ENCODE assay signal across 1 cellular context in genomic region chrX:318739-319578, GRCh38.
TF ChIP-seq lines count a peak whose summit lies in the region.

A gene with protein sequence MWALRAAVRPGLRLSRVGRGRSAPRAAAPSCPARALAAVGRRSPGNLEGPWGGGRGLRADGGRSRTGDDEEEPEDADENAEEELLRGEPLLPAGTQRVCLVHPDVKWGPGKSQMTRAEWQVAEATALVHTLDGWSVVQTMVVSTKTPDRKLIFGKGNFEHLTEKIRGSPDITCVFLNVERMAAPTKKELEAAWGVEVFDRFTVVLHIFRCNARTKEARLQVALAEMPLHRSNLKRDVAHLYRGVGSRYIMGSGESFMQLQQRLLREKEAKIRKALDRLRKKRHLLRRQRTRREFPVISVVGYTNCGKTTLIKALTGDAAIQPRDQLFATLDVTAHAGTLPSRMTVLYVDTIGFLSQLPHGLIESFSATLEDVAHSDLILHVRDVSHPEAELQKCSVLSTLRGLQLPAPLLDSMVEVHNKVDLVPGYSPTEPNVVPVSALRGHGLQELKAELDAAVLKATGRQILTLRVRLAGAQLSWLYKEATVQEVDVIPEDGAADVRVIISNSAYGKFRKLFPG (minus strand): TSS chrX:318796. CDS start chrX:318787, 9 bp downstream.

TF ChIP-seq in K562, 482 proteins besides CTCF, POLR2A, EP300 and RAD21 (continued from another document):
- TF ChIP-seq, protein P1, sequence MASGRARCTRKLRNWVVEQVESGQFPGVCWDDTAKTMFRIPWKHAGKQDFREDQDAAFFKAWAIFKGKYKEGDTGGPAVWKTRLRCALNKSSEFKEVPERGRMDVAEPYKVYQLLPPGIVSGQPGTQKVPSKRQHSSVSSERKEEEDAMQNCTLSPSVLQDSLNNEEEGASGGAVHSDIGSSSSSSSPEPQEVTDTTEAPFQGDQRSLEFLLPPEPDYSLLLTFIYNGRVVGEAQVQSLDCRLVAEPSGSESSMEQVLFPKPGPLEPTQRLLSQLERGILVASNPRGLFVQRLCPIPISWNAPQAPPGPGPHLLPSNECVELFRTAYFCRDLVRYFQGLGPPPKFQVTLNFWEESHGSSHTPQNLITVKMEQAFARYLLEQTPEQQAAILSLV (tag; IDR thresholded peaks at IDR 0.05), result no peak
- no peak for TF ChIP-seq ZNF696 (CRISPR knock-in tag; conservative IDR thresholded peaks at IDR 0.05)
- TF ChIP-seq LARP7 (IDR thresholded peaks at IDR 0.05), result no peak
- TF ChIP-seq SIRT6 (IDR thresholded peaks at IDR 0.05; ENCODE audit: low read depth, low read length), result no peak
- TF ChIP-seq KAT7 (CRISPR knock-in tag; IDR thresholded peaks at IDR 0.05; ENCODE audit: borderline replicate concordance), result no peak
- TF ChIP-seq ZNF263 (CRISPR knock-in tag; IDR thresholded peaks at IDR 0.05; ENCODE audit: borderline replicate concordance), result no peak
- peak; percentile 41 for TF ChIP-seq KDM5B (IDR thresholded peaks at IDR 0.05; ENCODE audit: insufficient replicate concordance, low read depth, low read length)
- no peak for TF ChIP-seq ID3 (CRISPR knock-in tag; IDR thresholded peaks at IDR 0.05)
- TF ChIP-seq ID3 (tag; IDR thresholded peaks at IDR 0.05), result no peak
- no peak; a peak in 1 of 3 replicates for TF ChIP-seq CBX3 (IDR thresholded peaks at IDR 0.05; ENCODE audit: borderline replicate concordance in 1 of 2, low read length in 2 of 2)
- no peak for TF ChIP-seq CHD4 (IDR thresholded peaks at IDR 0.05; ENCODE audit: insufficient read depth, insufficient replicate concordance, low read depth, low read length, poor library complexity, severe bottlenecking)
- peak; percentile 84 for TF ChIP-seq POLR2G (IDR thresholded peaks at IDR 0.05; ENCODE audit: low read depth, low read length)
- peak; percentile 97 for TF ChIP-seq TFE3 (CRISPR knock-in tag; IDR thresholded peaks at IDR 0.05)
- TF ChIP-seq, protein P2, sequence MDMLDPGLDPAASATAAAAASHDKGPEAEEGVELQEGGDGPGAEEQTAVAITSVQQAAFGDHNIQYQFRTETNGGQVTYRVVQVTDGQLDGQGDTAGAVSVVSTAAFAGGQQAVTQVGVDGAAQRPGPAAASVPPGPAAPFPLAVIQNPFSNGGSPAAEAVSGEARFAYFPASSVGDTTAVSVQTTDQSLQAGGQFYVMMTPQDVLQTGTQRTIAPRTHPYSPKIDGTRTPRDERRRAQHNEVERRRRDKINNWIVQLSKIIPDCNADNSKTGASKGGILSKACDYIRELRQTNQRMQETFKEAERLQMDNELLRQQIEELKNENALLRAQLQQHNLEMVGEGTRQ (CRISPR knock-in tag; IDR thresholded peaks at IDR 0.05), result peak; percentile 99
- TF ChIP-seq ZNF384 (IDR thresholded peaks at IDR 0.05; ENCODE audit: low read depth, low read length), result no peak
- no peak for TF ChIP-seq KLF6 (CRISPR knock-in tag; IDR thresholded peaks at IDR 0.05; ENCODE audit: borderline replicate concordance)
- no peak for TF ChIP-seq ZNF217 (CRISPR knock-in tag; IDR thresholded peaks at IDR 0.05)
- TF ChIP-seq, protein P3, sequence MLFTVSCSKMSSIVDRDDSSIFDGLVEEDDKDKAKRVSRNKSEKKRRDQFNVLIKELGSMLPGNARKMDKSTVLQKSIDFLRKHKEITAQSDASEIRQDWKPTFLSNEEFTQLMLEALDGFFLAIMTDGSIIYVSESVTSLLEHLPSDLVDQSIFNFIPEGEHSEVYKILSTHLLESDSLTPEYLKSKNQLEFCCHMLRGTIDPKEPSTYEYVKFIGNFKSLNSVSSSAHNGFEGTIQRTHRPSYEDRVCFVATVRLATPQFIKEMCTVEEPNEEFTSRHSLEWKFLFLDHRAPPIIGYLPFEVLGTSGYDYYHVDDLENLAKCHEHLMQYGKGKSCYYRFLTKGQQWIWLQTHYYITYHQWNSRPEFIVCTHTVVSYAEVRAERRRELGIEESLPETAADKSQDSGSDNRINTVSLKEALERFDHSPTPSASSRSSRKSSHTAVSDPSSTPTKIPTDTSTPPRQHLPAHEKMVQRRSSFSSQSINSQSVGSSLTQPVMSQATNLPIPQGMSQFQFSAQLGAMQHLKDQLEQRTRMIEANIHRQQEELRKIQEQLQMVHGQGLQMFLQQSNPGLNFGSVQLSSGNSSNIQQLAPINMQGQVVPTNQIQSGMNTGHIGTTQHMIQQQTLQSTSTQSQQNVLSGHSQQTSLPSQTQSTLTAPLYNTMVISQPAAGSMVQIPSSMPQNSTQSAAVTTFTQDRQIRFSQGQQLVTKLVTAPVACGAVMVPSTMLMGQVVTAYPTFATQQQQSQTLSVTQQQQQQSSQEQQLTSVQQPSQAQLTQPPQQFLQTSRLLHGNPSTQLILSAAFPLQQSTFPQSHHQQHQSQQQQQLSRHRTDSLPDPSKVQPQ (CRISPR knock-in tag; IDR thresholded peaks at IDR 0.05; ENCODE audit: borderline replicate concordance), result no peak
- TF ChIP-seq, protein P4, sequence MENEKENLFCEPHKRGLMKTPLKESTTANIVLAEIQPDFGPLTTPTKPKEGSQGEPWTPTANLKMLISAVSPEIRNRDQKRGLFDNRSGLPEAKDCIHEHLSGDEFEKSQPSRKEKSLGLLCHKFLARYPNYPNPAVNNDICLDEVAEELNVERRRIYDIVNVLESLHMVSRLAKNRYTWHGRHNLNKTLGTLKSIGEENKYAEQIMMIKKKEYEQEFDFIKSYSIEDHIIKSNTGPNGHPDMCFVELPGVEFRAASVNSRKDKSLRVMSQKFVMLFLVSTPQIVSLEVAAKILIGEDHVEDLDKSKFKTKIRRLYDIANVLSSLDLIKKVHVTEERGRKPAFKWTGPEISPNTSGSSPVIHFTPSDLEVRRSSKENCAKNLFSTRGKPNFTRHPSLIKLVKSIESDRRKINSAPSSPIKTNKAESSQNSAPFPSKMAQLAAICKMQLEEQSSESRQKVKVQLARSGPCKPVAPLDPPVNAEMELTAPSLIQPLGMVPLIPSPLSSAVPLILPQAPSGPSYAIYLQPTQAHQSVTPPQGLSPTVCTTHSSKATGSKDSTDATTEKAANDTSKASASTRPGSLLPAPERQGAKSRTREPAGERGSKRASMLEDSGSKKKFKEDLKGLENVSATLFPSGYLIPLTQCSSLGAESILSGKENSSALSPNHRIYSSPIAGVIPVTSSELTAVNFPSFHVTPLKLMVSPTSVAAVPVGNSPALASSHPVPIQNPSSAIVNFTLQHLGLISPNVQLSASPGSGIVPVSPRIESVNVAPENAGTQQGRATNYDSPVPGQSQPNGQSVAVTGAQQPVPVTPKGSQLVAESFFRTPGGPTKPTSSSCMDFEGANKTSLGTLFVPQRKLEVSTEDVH (IDR thresholded peaks at IDR 0.05; ENCODE audit: low read depth, partially characterized antibody), result no peak
- TF ChIP-seq ZNF274 (IDR thresholded peaks at IDR 0.05; ENCODE audit: borderline replicate concordance, low read depth, low read length), result no peak
- no peak for TF ChIP-seq CREB3 (tag; conservative IDR thresholded peaks at IDR 0.05; ENCODE audit: low read depth)
